8 cellular contexts compared by ENCODE assay signal in genomic region chr20:33812673-33813462, GRCh38. TPM values are rescaled to one million over a fixed set of nuclear protein-coding genes. Genes with fewer than 3 reads are reported as not detected.
DNase-seq lines count a peak whose midpoint lies in the region; TF ChIP-seq lines count a peak whose summit lies in the region.

No MANE protein-coding gene starts in this region.

- 25 to 28% (median 27%) methylated on average over 12 of the region's 12 CpGs for WGBS in adrenal gland, 4 donors
- 57% methylated on average over 12 of the region's 12 CpGs for WGBS in thymus

- H3K4me1 ChIP-seq in adrenal gland (replicated peaks in 1 of 2) (peaks cover 17 to 40% of the 10 kb centered on the region in 2 donors), thymus (ENCODE audit: control insufficient read depth, insufficient read depth, low read length) (peaks cover 27% of the 10 kb centered on the region)

- no peak for TF ChIP-seq POLR2A in adrenal gland (IDR thresholded peaks at IDR 0.05)

- intact Hi-C loops in adrenal gland (cut with DNase I) = no loop called here

- H3K36me3 ChIP-seq in adrenal gland (replicated peaks in 1 of 2) = no peaks in the 10 kb centered on the region
- no peaks in the 10 kb centered on the region for H3K36me3 ChIP-seq in thymus (ENCODE audit: control insufficient read depth, insufficient read depth)

- H3K4me3 ChIP-seq in adrenal gland = peak overlapping the region in 3 of 4 donors; percentile 62 to 98 (median 76)
- H3K4me3 ChIP-seq in thymus (ENCODE audit: low read length) = peak overlapping the region; percentile 67

- H3K27ac ChIP-seq in C4-2B (peak overlapping the region; percentile 89), adrenal gland (peak overlapping the region; percentile 88 to 98 (median 96)), thymus (ENCODE audit: low read depth) (peak overlapping the region; percentile 64)

- H3K27me3 ChIP-seq in adrenal gland (no peaks in the 10 kb centered on the region), thymus (ENCODE audit: control insufficient read depth, insufficient read depth) (no peaks in the 10 kb centered on the region)

- no peak for TF ChIP-seq CTCF in C4-2B (conservative IDR thresholded peaks at IDR 0.05)
- no peak for TF ChIP-seq CTCF in adrenal gland (IDR thresholded peaks at IDR 0.05)

- peak; percentile 77 for DNase-seq in HuH-7 (ENCODE audit: low spot score)
- no peak for DNase-seq in adrenal gland
- DNase-seq in kidney tubule cell (ENCODE audit: low spot score) = peak; percentile 33
- DNase-seq in GM19240 (ENCODE audit: insufficient read length, low spot score) = no peak
- no peak for DNase-seq in AML-193 (lab: John Stamatoyannopoulos, UW)
- no peak for DNase-seq in SHP77 treated with DMSO at 0.1 percent for 48 hours (lab: John Stamatoyannopoulos, UW)

- no peaks in the 10 kb centered on the region for H3K9me3 ChIP-seq in adrenal gland (replicated peaks in 1 of 3)
- H3K9me3 ChIP-seq in thymus (ENCODE audit: control insufficient read depth) = no peaks in the 10 kb centered on the region

RNA-seq across cellular contexts. Expression of gene CHMP4B, which starts 1.7 kb away (rescaled TPM):
- total RNA-seq in adrenal gland = 100 to 1,000 TPM in 5 of 8 donors, 10 to 100 TPM in 3; 55.1 to 132 (median 103) TPM
- polyA plus RNA-seq in adrenal gland = 100 to 1,000 TPM in 1 of 3 donors, 10 to 100 TPM in 2; 68.5 to 150 (median 86.3) TPM
- polyA plus RNA-seq in thymus = 130 TPM

Comparison
In these comparisons a context has a peak if more than half of its experiments do, and no peak if none do; other contexts are left out.
1. DNase-seq: peak in HuH-7 (single experiment) and kidney tubule cell (single experiment); none in adrenal gland (0 of 7), GM19240 (single experiment), AML-193 (0 of 2) and SHP77 treated with DMSO at 0.1 percent for 48 hours (single experiment).
2. Peak in every context shown above with its lines, with median percentiles within 50 percentile points of each other: H3K27ac ChIP-seq.